ENCODE assay signal across 10 cellular contexts in the genomic region with DNA sequence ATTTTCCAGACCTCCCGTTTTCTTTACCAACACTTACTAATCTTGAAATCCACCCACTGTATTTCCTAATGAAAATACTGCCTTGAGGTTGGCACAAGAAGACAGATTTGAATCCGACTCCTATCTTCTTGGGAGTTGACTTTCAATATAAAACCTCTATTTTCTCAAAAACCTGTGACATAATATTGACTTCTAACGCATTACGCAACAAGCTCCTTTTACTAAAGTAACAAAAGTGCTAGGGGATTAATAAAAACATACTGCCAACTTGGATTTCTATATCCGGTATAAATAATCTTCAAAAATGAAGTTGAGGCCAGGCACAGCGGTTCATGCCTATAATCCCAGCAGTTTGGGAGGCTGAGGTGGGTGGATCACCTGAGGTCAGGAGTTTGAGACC.
"Had no signal": no experiment of that assay in that cellular context is flagged by ENCODE, and none has a peak within 500 bp of the region (broad histone marks: within the 10 kb centered on the region; RNA-seq: fewer than 3 reads in every experiment).

No MANE protein-coding gene starts in this region.

- H3K9me3 ChIP-seq: HAP-1 had no signal

- H3K36me3 ChIP-seq: HAP-1 had no signal

- DNase-seq: GM23248, GOT3, H7, H9, HCEC 1CT, HFFc6 had no signal

- ATAC-seq: GM23338, HCT116 had no signal

- H3K9ac ChIP-seq: GM23248 had no signal

- H2AFZ ChIP-seq: GM23248, GM23338 had no signal

- H3K4me3 ChIP-seq: GM23248, GM23338, HAP-1 had no signal

- H3K27ac ChIP-seq: GM23248 had no signal

- FAIRE-seq: H54 had no signal

- H3K4me2 ChIP-seq: GM23338 had no signal
